1 cellular context compared by ENCODE assay signal in genomic region chr17:67366193-67367157, GRCh38.
TF ChIP-seq lines count a peak whose summit lies in the region.

Gene PSMD12, minus strand, starts transcription at chr17:67366577. Its CDS starts 58 bp downstream, at chr17:67366519.

TF ChIP-seq in GM12878, 131 proteins besides CTCF, POLR2A, EP300 and RAD21 (continued from another document):
- TF ChIP-seq ZBTB33 (IDR thresholded peaks at IDR 0.05) (peak; percentile 49; the same call in 1 of the 2 replicates), ZBED1 (IDR thresholded peaks at IDR 0.05; ENCODE audit: borderline replicate concordance) (0 out of 2 replicates have a peak, but pooled peaks have one; percentile 30), NFIC (IDR thresholded peaks at IDR 0.05; ENCODE audit: low read depth, low read length) (no peak), CEBPZ (IDR thresholded peaks at IDR 0.05; ENCODE audit: low read depth, low read length) (no peak), POLR2AphosphoS2 (IDR thresholded peaks at IDR 0.05; ENCODE audit: low read depth, low read length) (peak; percentile 79; the same call in 1 of the 2 replicates), PBX3 (IDR thresholded peaks at IDR 0.05; ENCODE audit: insufficient replicate concordance, low read depth, low read length) (no peak), HDAC6 (IDR thresholded peaks at IDR 0.05; ENCODE audit: unreplicated experiment) (peak; percentile 85), SIX5 (IDR thresholded peaks at IDR 0.05; ENCODE audit: low read depth, low read length, severe bottlenecking) (peak; percentile 42), NFXL1 (IDR thresholded peaks at IDR 0.05; ENCODE audit: borderline replicate concordance) (no peak), ZNF207 (IDR thresholded peaks at IDR 0.05; ENCODE audit: borderline replicate concordance) (peak; percentile 47; the same call in 1 of the 2 replicates), SP1 (IDR thresholded peaks at IDR 0.05; ENCODE audit: low read depth, low read length) (peak; percentile 31), EGR1 (IDR thresholded peaks at IDR 0.05; ENCODE audit: borderline replicate concordance in 1 of 2, low read depth in 2 of 2, low read length in 2 of 2) (peak in 1 of 2 experiments; percentile 43; a peak in 1 of 3 replicates), PML (IDR thresholded peaks at IDR 0.05; ENCODE audit: low read length) (peak; percentile 67; the same call in 1 of the 2 replicates), TCF12 (IDR thresholded peaks at IDR 0.05; ENCODE audit: low read depth, low read length) (0 out of 2 replicates have a peak, but pooled peaks have one; percentile 31), SKIL (IDR thresholded peaks at IDR 0.05; ENCODE audit: low read depth, poor library complexity, severe bottlenecking) (peak; percentile 43), HDAC2 (IDR thresholded peaks at IDR 0.05) (no peak), RUNX3 (IDR thresholded peaks at IDR 0.05; ENCODE audit: low read length) (peak; percentile 21), GATAD2B (conservative IDR thresholded peaks at IDR 0.05; ENCODE audit: low read depth) (peak; percentile 67; the same call in 1 of the 2 replicates), CBFB (IDR thresholded peaks at IDR 0.05; ENCODE audit: low read depth) (peak; percentile 81), CHD2 (IDR thresholded peaks at IDR 0.05; ENCODE audit: borderline replicate concordance, low read depth, low read length) (peak; percentile 38; the same call in 1 of the 2 replicates), RB1 (IDR thresholded peaks at IDR 0.05; ENCODE audit: borderline replicate concordance) (peak; percentile 74; the same call in 1 of the 2 replicates), PAX5 (IDR thresholded peaks at IDR 0.05; ENCODE audit: borderline replicate concordance, low read depth, low read length) (peak; percentile 17; the same call in 1 of the 2 replicates), RELA (IDR thresholded peaks at IDR 0.05; ENCODE audit: borderline replicate concordance, partially characterized antibody) (peak; percentile 69), STAT1 (conservative IDR thresholded peaks at IDR 0.05) (no peak), GABPA (IDR thresholded peaks at IDR 0.05; ENCODE audit: low read depth) (peak; percentile 81), E4F1 (IDR thresholded peaks at IDR 0.05; ENCODE audit: borderline replicate concordance, partially characterized antibody) (no peak), HDGF (IDR thresholded peaks at IDR 0.05) (peak; percentile 96), BACH1 (IDR thresholded peaks at IDR 0.05; ENCODE audit: borderline replicate concordance) (peak; percentile 57; the same call in 1 of the 2 replicates)
- TF ChIP-seq, protein P1, sequence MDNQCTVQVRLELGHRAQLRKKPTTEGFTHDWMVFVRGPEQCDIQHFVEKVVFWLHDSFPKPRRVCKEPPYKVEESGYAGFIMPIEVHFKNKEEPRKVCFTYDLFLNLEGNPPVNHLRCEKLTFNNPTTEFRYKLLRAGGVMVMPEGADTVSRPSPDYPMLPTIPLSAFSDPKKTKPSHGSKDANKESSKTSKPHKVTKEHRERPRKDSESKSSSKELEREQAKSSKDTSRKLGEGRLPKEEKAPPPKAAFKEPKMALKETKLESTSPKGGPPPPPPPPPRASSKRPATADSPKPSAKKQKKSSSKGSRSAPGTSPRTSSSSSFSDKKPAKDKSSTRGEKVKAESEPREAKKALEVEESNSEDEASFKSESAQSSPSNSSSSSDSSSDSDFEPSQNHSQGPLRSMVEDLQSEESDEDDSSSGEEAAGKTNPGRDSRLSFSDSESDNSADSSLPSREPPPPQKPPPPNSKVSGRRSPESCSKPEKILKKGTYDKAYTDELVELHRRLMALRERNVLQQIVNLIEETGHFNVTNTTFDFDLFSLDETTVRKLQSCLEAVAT (IDR thresholded peaks at IDR 0.05) = 0 out of 2 replicates have a peak, but pooled peaks have one; percentile 28
- TF ChIP-seq, protein P2, sequence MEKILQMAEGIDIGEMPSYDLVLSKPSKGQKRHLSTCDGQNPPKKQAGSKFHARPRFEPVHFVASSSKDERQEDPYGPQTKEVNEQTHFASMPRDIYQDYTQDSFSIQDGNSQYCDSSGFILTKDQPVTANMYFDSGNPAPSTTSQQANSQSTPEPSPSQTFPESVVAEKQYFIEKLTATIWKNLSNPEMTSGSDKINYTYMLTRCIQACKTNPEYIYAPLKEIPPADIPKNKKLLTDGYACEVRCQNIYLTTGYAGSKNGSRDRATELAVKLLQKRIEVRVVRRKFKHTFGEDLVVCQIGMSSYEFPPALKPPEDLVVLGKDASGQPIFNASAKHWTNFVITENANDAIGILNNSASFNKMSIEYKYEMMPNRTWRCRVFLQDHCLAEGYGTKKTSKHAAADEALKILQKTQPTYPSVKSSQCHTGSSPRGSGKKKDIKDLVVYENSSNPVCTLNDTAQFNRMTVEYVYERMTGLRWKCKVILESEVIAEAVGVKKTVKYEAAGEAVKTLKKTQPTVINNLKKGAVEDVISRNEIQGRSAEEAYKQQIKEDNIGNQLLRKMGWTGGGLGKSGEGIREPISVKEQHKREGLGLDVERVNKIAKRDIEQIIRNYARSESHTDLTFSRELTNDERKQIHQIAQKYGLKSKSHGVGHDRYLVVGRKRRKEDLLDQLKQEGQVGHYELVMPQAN (conservative IDR thresholded peaks at IDR 0.05) = peak; percentile 68
- TF ChIP-seq, protein P3, sequence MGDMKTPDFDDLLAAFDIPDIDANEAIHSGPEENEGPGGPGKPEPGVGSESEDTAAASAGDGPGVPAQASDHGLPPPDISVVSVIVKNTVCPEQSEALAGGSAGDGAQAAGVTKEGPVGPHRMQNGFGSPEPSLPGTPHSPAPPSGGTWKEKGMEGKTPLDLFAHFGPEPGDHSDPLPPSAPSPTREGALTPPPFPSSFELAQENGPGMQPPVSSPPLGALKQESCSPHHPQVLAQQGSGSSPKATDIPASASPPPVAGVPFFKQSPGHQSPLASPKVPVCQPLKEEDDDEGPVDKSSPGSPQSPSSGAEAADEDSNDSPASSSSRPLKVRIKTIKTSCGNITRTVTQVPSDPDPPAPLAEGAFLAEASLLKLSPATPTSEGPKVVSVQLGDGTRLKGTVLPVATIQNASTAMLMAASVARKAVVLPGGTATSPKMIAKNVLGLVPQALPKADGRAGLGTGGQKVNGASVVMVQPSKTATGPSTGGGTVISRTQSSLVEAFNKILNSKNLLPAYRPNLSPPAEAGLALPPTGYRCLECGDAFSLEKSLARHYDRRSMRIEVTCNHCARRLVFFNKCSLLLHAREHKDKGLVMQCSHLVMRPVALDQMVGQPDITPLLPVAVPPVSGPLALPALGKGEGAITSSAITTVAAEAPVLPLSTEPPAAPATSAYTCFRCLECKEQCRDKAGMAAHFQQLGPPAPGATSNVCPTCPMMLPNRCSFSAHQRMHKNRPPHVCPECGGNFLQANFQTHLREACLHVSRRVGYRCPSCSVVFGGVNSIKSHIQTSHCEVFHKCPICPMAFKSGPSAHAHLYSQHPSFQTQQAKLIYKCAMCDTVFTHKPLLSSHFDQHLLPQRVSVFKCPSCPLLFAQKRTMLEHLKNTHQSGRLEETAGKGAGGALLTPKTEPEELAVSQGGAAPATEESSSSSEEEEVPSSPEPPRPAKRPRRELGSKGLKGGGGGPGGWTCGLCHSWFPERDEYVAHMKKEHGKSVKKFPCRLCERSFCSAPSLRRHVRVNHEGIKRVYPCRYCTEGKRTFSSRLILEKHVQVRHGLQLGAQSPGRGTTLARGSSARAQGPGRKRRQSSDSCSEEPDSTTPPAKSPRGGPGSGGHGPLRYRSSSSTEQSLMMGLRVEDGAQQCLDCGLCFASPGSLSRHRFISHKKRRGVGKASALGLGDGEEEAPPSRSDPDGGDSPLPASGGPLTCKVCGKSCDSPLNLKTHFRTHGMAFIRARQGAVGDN (IDR thresholded peaks at IDR 0.05) = 0 out of 2 replicates have a peak, but pooled peaks have one; percentile 62
